In the genomic region with DNA sequence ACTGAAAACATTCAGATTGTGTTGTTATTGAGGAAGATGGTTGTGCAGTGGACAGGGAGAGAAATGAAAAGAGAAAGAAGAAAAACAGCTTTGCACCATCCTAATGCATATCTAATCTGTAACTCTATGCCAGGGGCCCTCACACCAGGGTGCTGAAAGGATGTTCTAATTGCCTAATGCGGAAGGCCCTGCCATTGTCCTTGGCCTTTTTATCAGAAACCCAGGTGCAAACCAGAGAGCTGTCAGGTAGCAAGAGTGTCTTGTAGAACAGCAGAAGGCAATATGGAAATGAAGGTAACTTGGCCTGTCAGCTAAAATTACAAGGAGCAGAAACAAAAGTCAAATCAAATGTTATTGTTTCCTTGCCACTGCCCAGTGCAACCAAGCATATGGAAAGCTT, we compare ENCODE assay signal across 20 cellular contexts.
"Had no signal": no experiment of that assay in that cellular context is flagged by ENCODE, and none has a peak within 500 bp of the region (broad histone marks: within the 10 kb centered on the region; RNA-seq: fewer than 3 reads in every experiment).

No MANE protein-coding gene starts in this region.

- H3K4me3 Mint-ChIP-seq: activated CD4-positive, alpha-beta memory T cell treated with anti-CD3 and anti-CD28 coated beads for 36 hours; activated CD4-positive, alpha-beta T cell treated with anti-CD3 and anti-CD28 coated beads for 36 hours; activated naive CD8-positive, alpha-beta T cell treated with anti-CD3 and anti-CD28 coated beads for 36 hours; activated T-helper 1 cell treated with anti-CD3 and anti-CD28 coated beads, Interleukin-12 subunit alpha, Interleukin-12 subunit beta, Interleukin-2, Interleukin-4 antibody, amounts not matched to agents 30 ng/mL and 10 ng/mL and 1 ng/mL, durations not matched to agents 14 hours and 24 hours and 36 hours; dendritic cell treated with granulocyte-macrophage colony-stimulating factor and Interleukin-4, amounts not matched to agents 40 ng/mL and 50 ng/mL, for 4 days; natural killer cell; stimulated activated naive CD8-positive, alpha-beta T cell treated with anti-CD3 and anti-CD28 coated beads, Interleukin-15, amount 100 ng/mL, for 72 hours; T-helper 2 cell treated with Interferon-gamma antibody and Interleukin-4, amounts not matched to agents 5 μg/mL and 100 μg/mL, for 36 hours; type B pancreatic cell had no signal

- H3K9me3 ChIP-seq: esophagus squamous epithelium, prostate gland, testis had no signal

- DNase-seq: activated CD4-positive, alpha-beta memory T cell treated with anti-CD3 and anti-CD28 coated beads for 36 hours; activated CD4-positive, alpha-beta T cell treated with anti-CD3 and anti-CD28 coated beads for 36 hours; activated gamma-delta T cell treated with Interleukin-2 at 50 U/mL for 16 hours; activated naive CD8-positive, alpha-beta T cell treated with anti-CD3 and anti-CD28 coated beads for 36 hours; activated T-cell treated with anti-CD3 and anti-CD28 coated beads for 4 hours; amniotic stem cell; effector CD8-positive, alpha-beta T cell; esophagus squamous epithelium; natural killer cell; nucleus accumbens; right cardiac atrium; stimulated activated CD4-positive, alpha-beta T cell treated with anti-CD3 and anti-CD28 coated beads, Interleukin-15, amount 100 ng/mL, for 24 hours; stimulated activated CD4-positive, alpha-beta T cell treated with anti-CD3 and anti-CD28 coated beads, Interleukin-4, amount 100 ng/mL, for 1 hour; stimulated activated naive CD8-positive, alpha-beta T cell treated with anti-CD3 and anti-CD28 coated beads, Interleukin-15, amount 100 ng/mL, for 72 hours; testis had no signal

- H3K27ac Mint-ChIP-seq: activated CD4-positive, alpha-beta memory T cell treated with anti-CD3 and anti-CD28 coated beads for 36 hours; activated CD4-positive, alpha-beta T cell treated with anti-CD3 and anti-CD28 coated beads for 36 hours; activated naive CD8-positive, alpha-beta T cell treated with anti-CD3 and anti-CD28 coated beads for 36 hours; activated T-helper 1 cell treated with anti-CD3 and anti-CD28 coated beads, Interleukin-12 subunit alpha, Interleukin-12 subunit beta, Interleukin-2, Interleukin-4 antibody, amounts not matched to agents 30 ng/mL and 10 ng/mL and 1 ng/mL, durations not matched to agents 14 hours and 24 hours and 36 hours; dendritic cell treated with granulocyte-macrophage colony-stimulating factor and Interleukin-4, amounts not matched to agents 40 ng/mL and 50 ng/mL, for 4 days; natural killer cell; stimulated activated naive CD8-positive, alpha-beta T cell treated with anti-CD3 and anti-CD28 coated beads, Interleukin-15, amount 100 ng/mL, for 72 hours; T-helper 2 cell treated with Interferon-gamma antibody and Interleukin-4, amounts not matched to agents 5 μg/mL and 100 μg/mL, for 36 hours; type B pancreatic cell had no signal

- H3K36me3 ChIP-seq: esophagus squamous epithelium, prostate gland had no signal

- H3K36me3 Mint-ChIP-seq: activated CD4-positive, alpha-beta memory T cell treated with anti-CD3 and anti-CD28 coated beads for 36 hours; activated naive CD8-positive, alpha-beta T cell treated with anti-CD3 and anti-CD28 coated beads for 36 hours; natural killer cell; type B pancreatic cell had no signal

- H3K27ac ChIP-seq: esophagus squamous epithelium, prostate gland, testis had no signal

- H3K27me3 ChIP-seq: esophagus squamous epithelium, testis had no signal

- H3K4me1 Mint-ChIP-seq: activated CD4-positive, alpha-beta T cell treated with anti-CD3 and anti-CD28 coated beads for 36 hours; activated naive CD8-positive, alpha-beta T cell treated with anti-CD3 and anti-CD28 coated beads for 36 hours; natural killer cell; stimulated activated naive CD8-positive, alpha-beta T cell treated with anti-CD3 and anti-CD28 coated beads, Interleukin-15, amount 100 ng/mL, for 72 hours had no signal

- H3K9me3 Mint-ChIP-seq: activated CD4-positive, alpha-beta memory T cell treated with anti-CD3 and anti-CD28 coated beads for 36 hours; activated naive CD8-positive, alpha-beta T cell treated with anti-CD3 and anti-CD28 coated beads for 36 hours; activated T-helper 1 cell treated with anti-CD3 and anti-CD28 coated beads, Interleukin-12 subunit alpha, Interleukin-12 subunit beta, Interleukin-2, Interleukin-4 antibody, amounts not matched to agents 30 ng/mL and 10 ng/mL and 1 ng/mL, durations not matched to agents 14 hours and 24 hours and 36 hours; stimulated activated naive CD8-positive, alpha-beta T cell treated with anti-CD3 and anti-CD28 coated beads, Interleukin-15, amount 100 ng/mL, for 72 hours; T-helper 2 cell treated with Interferon-gamma antibody and Interleukin-4, amounts not matched to agents 5 μg/mL and 100 μg/mL, for 36 hours; type B pancreatic cell had no signal

- H3K27me3 Mint-ChIP-seq: activated CD4-positive, alpha-beta memory T cell treated with anti-CD3 and anti-CD28 coated beads for 36 hours; dendritic cell treated with granulocyte-macrophage colony-stimulating factor and Interleukin-4, amounts not matched to agents 40 ng/mL and 50 ng/mL, for 4 days; type B pancreatic cell had no signal

- ATAC-seq: activated CD4-positive, alpha-beta T cell treated with anti-CD3 and anti-CD28 coated beads for 36 hours; natural killer cell; stimulated activated naive CD8-positive, alpha-beta T cell treated with anti-CD3 and anti-CD28 coated beads, Interleukin-15, amount 100 ng/mL, for 72 hours had no signal

- H3K4me1 ChIP-seq: esophagus squamous epithelium, prostate gland, testis had no signal

- H3K4me3 ChIP-seq: esophagus squamous epithelium, prostate gland, testis had no signal
